In the genomic region with DNA sequence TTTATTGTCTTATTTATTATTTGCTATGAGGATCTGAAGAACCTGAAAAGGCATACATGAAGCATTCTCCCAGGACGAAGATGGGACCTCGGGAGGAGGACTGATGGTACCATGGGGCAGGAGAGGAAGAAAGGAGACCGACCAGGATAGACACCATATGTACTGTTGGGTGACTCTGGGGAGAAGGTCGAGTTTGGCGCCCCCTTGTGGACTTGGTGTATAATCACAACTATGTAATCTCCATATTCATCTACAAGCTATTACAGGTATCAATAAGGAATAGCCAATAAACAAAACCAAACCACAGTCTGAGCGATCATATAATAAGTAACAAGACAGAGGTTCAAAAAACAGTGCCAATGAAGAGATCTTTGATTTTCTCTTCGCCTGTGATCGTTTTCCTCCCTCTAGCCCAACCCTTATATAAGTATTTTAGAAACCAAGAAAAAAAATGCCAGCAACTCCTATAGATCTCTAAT, we compare ENCODE assay signal across 8 cellular contexts.
A peak's percentile ranks its signal among the peaks of the same experiment; 100 is the strongest.
DNase-seq lines count a peak whose midpoint lies in the region; ATAC-seq lines count a peak whose summit lies in the region.

No MANE protein-coding gene starts in this region.

- peak; percentile 70 for ATAC-seq in GM21447 (IDR thresholded peaks at IDR 0.05; ENCODE audit: unreplicated experiment)
- no peak for ATAC-seq in GM21717 (IDR thresholded peaks at IDR 0.05; ENCODE audit: unreplicated experiment)

- DNase-seq in COLO829 (ENCODE audit: low spot score) (peak; percentile 80), LoVo (ENCODE audit: low spot score) (peak; percentile 72), SHP77 treated with DMSO at 0.1 percent for 48 hours (lab: John Stamatoyannopoulos, UW) (peak; percentile 70), head of caudate nucleus (peak in 41 of 42 donors; percentile 25 to 85 (median 65)), putamen (ENCODE audit: low spot score) (peak; percentile 29)
- peak; percentile 58 for DNase-seq in activated gamma-delta T cell treated with anti-CD3 and anti-CD28 coated beads, Interleukin-2, amount 50 U/mL, for 16 hours (ENCODE audit: low read depth)

- intact Hi-C loops in head of caudate nucleus (cut with DNase I) = no loop called here

Comparison
In these comparisons a context has a peak if more than half of its experiments do, and no peak if none do; other contexts are left out.
1. DNase-seq: peak in every context shown above with its lines; median percentile 80 in COLO829; 72 in LoVo; 70 in SHP77 treated with DMSO at 0.1 percent for 48 hours; 65 in head of caudate nucleus; 58 in activated gamma-delta T cell treated with anti-CD3 and anti-CD28 coated beads, Interleukin-2, amount 50 U/mL, for 16 hours; 29 in putamen.